Comparison of ENCODE assay signal across 31 cellular contexts in genomic region chr10:131560726-131561390, GRCh38.
"Had no signal": no experiment of that assay in that cellular context is flagged by ENCODE, and none has a peak within 500 bp of the region (broad histone marks: within the 10 kb centered on the region; RNA-seq: fewer than 3 reads in every experiment).

No MANE protein-coding gene starts in this region.

- H3K4me3 Mint-ChIP-seq: activated CD4-positive, alpha-beta T cell treated with anti-CD3 and anti-CD28 coated beads, Interleukin-2, amount 10 ng/mL, durations not matched to agents 24 days and 14 days; activated CD8-positive, alpha-beta T cell treated with anti-CD3 and anti-CD28 coated beads, Interleukin-2, amount 10 ng/mL, durations not matched to agents 7 days and 5 days; activated naive CD4-positive, alpha-beta T cell treated with anti-CD3 and anti-CD28 coated beads, Interleukin-2, amount 50 U/mL, for 24 hours; activated naive CD8-positive, alpha-beta T cell treated with anti-CD3 and anti-CD28 coated beads, Interleukin-2, amount 10 ng/mL, durations not matched to agents 7 days and 5 days; activated T-cell treated with anti-CD3 and anti-CD28 coated beads, Interleukin-2, amount 50 U/mL, for 24 hours; central memory CD8-positive, alpha-beta T cell had no signal

- H3K4me3 ChIP-seq: ascending aorta, cardiac muscle cell, PC-9 had no signal

- H3K4me1 ChIP-seq: ascending aorta had no signal

- H3K9me3 Mint-ChIP-seq: activated naive CD4-positive, alpha-beta T cell treated with anti-CD3 and anti-CD28 coated beads, Interleukin-2, amount 50 U/mL, for 24 hours had no signal

- H3K27me3 Mint-ChIP-seq: activated CD4-positive, alpha-beta T cell treated with anti-CD3 and anti-CD28 coated beads, Interleukin-2, amount 10 ng/mL, durations not matched to agents 24 days and 14 days; activated naive CD8-positive, alpha-beta T cell treated with anti-CD3 and anti-CD28 coated beads, Interleukin-2, amount 10 ng/mL, durations not matched to agents 7 days and 5 days had no signal

- ATAC-seq: activated CD8-positive, alpha-beta T cell treated with anti-CD3 and anti-CD28 coated beads, Interleukin-2, amount 10 ng/mL, durations not matched to agents 7 days and 5 days; Right ventricle myocardium inferior had no signal

- H3K4me1 Mint-ChIP-seq: activated CD4-positive, alpha-beta T cell treated with anti-CD3 and anti-CD28 coated beads, Interleukin-2, amount 10 ng/mL, durations not matched to agents 24 days and 14 days; activated naive CD4-positive, alpha-beta T cell treated with anti-CD3 and anti-CD28 coated beads, Interleukin-2, amount 50 U/mL, for 24 hours; activated naive CD8-positive, alpha-beta T cell treated with anti-CD3 and anti-CD28 coated beads, Interleukin-2, amount 10 ng/mL, durations not matched to agents 7 days and 5 days; central memory CD8-positive, alpha-beta T cell had no signal

- H3K36me3 ChIP-seq: ascending aorta, cardiac muscle cell had no signal

- H3K27ac ChIP-seq: ascending aorta, cardiac muscle cell, PC-9, RWPE1 had no signal

- H3K36me3 Mint-ChIP-seq: activated naive CD4-positive, alpha-beta T cell treated with anti-CD3 and anti-CD28 coated beads, Interleukin-2, amount 50 U/mL, for 24 hours; activated naive CD8-positive, alpha-beta T cell treated with anti-CD3 and anti-CD28 coated beads, Interleukin-2, amount 10 ng/mL, durations not matched to agents 7 days and 5 days had no signal

- H3K27ac Mint-ChIP-seq: activated CD4-positive, alpha-beta T cell treated with anti-CD3 and anti-CD28 coated beads, Interleukin-2, amount 10 ng/mL, durations not matched to agents 24 days and 14 days; activated CD8-positive, alpha-beta T cell treated with anti-CD3 and anti-CD28 coated beads, Interleukin-2, amount 10 ng/mL, durations not matched to agents 7 days and 5 days; activated naive CD4-positive, alpha-beta T cell treated with anti-CD3 and anti-CD28 coated beads, Interleukin-2, amount 50 U/mL, for 24 hours; activated naive CD8-positive, alpha-beta T cell treated with anti-CD3 and anti-CD28 coated beads, Interleukin-2, amount 10 ng/mL, durations not matched to agents 7 days and 5 days; activated T-cell treated with anti-CD3 and anti-CD28 coated beads, Interleukin-2, amount 50 U/mL, for 24 hours; activated T-helper 2 cell treated with anti-CD3 and anti-CD28 coated beads, Interferon-gamma antibody, Interleukin-2, Interleukin-4, amounts not matched to agents 10 μg/mL and 5 μg/mL and 100 μg/mL, durations not matched to agents 14 hours and 24 hours and 36 hours had no signal

- H3K27me3 ChIP-seq: ascending aorta, cardiac muscle cell had no signal

- DNase-seq: activated CD4-positive, alpha-beta T cell treated with anti-CD3 and anti-CD28 coated beads, Interleukin-2, amount 10 ng/mL, durations not matched to agents 24 days and 14 days; activated CD4-positive, alpha-beta T cell treated with anti-CD3 and anti-CD28 coated beads, Interleukin-2, amount 50 U/mL, for 48 hours; activated CD8-positive, alpha-beta T cell treated with anti-CD3 and anti-CD28 coated beads, Interleukin-2, amount 10 ng/mL, durations not matched to agents 7 days and 5 days; activated gamma-delta T cell; activated naive CD4-positive, alpha-beta T cell treated with Interleukin-2 at 50 U/mL for 16 hours; activated naive CD8-positive, alpha-beta T cell treated with anti-CD3 and anti-CD28 coated beads, Interleukin-2, amount 10 ng/mL, durations not matched to agents 7 days and 5 days; activated T-cell treated with anti-CD3 and anti-CD28 coated beads, Interleukin-2, amount 50 U/mL, for 24 hours; amygdala; Karpas-422; KBM-7; NCI-H1105; NCI-H1417 treated with DMSO at 0.1 percent for 48 hours; NCI-H187 treated with DMSO at 0.1 percent for 48 hours; NCI-H2081; NCI-H2171 treated with DMSO at 0.1 percent for 48 hours; NCI-H2227 treated with DMSO at 0.1 percent for 48 hours; NCI-H524 treated with DMSO at 0.1 percent for 48 hours; NCI-H748 treated with DMSO at 0.1 percent for 48 hours; NK-92 treated with Interleukin-12 subunit alpha and Interleukin-12 subunit beta, amount 100 ng/mL, for 24 hours; PC-9; SW 1271; T-helper 1 cell; T-helper 2 cell; T-helper 9 cell had no signal
